ENCODE assay signal across 19 cellular contexts in genomic region chr2:98550165-98550564, GRCh38. TPM values are rescaled to one million over a fixed set of nuclear protein-coding genes. Genes with fewer than 3 reads are reported as not detected.
DNase-seq lines count a peak whose midpoint lies in the region; ATAC-seq and TF ChIP-seq lines count a peak whose summit lies in the region.
"Had no signal": no experiment of that assay in that cellular context is flagged by ENCODE, and none has a peak within 500 bp of the region (broad histone marks: within the 10 kb centered on the region; RNA-seq: fewer than 3 reads in every experiment).

No MANE protein-coding gene starts in this region.

- H3K36me3 Mint-ChIP-seq in activated CD8-positive, alpha-beta memory T cell treated with anti-CD3 and anti-CD28 coated beads, Interleukin-2, amount 10 ng/mL, durations not matched to agents 7 days and 5 days: peaks cover 70% of the 10 kb centered on the region
- peaks cover 45% of the 10 kb centered on the region for H3K36me3 Mint-ChIP-seq in activated naive CD8-positive, alpha-beta T cell treated with anti-CD3 and anti-CD28 coated beads for 36 hours
- H3K36me3 Mint-ChIP-seq in natural killer cell: peaks cover 21% of the 10 kb centered on the region

- no peak overlapping the region for H3K4me3 ChIP-seq in DND-41 (ENCODE audit: low read depth in 1 of 2, low read length in 2 of 2)
- H3K4me3 ChIP-seq: GM23338, thoracic aorta had no signal

- peak; percentile 41 for DNase-seq in activated CD8-positive, alpha-beta memory T cell treated with anti-CD3 and anti-CD28 coated beads, Interleukin-2, amount 10 ng/mL, durations not matched to agents 7 days and 5 days
- DNase-seq in activated CD8-positive, alpha-beta memory T cell treated with anti-CD3 and anti-CD28 coated beads, Interleukin-2, amount 50 U/mL, for 48 hours: no peak
- DNase-seq in DND-41 (no peak), natural killer cell (no peak), A172 (ENCODE audit: low spot score) (no peak), posterior cingulate gyrus (no peak)
- no peak for DNase-seq in activated naive CD8-positive, alpha-beta T cell treated with anti-CD3 and anti-CD28 coated beads for 36 hours
- DNase-seq: brain microvascular endothelial cell, cortex of kidney, DMS53, head of caudate nucleus, NCI-H1105 treated with DMSO at 0.1 percent for 48 hours, NCI-H2081 treated with DMSO at 0.1 percent for 48 hours, nucleus accumbens, retina, T1000 had no signal

- H3K9me3 Mint-ChIP-seq in activated CD8-positive, alpha-beta memory T cell treated with anti-CD3 and anti-CD28 coated beads, Interleukin-2, amount 10 ng/mL, durations not matched to agents 7 days and 5 days (ENCODE audit: low read depth): no peaks in the 10 kb centered on the region
- H3K9me3 Mint-ChIP-seq in activated naive CD8-positive, alpha-beta T cell treated with anti-CD3 and anti-CD28 coated beads for 36 hours: no peaks in the 10 kb centered on the region
- H3K9me3 Mint-ChIP-seq in natural killer cell: no peaks in the 10 kb centered on the region
- H3K9me3 Mint-ChIP-seq: GM23338 had no signal

- H3K27ac Mint-ChIP-seq in activated CD8-positive, alpha-beta memory T cell treated with anti-CD3 and anti-CD28 coated beads, Interleukin-2, amount 10 ng/mL, durations not matched to agents 7 days and 5 days: peak overlapping the region; percentile 70
- H3K27ac Mint-ChIP-seq in activated naive CD8-positive, alpha-beta T cell treated with anti-CD3 and anti-CD28 coated beads for 36 hours: peak overlapping the region; percentile 87
- peak overlapping the region; percentile 55 for H3K27ac Mint-ChIP-seq in natural killer cell
- H3K27ac Mint-ChIP-seq: GM23338 had no signal

- TF ChIP-seq CTCF in DND-41 (IDR thresholded peaks at IDR 0.05; ENCODE audit: borderline replicate concordance, extremely low read depth, low read length, poor library complexity, severe bottlenecking): no peak
- no peak for TF ChIP-seq CTCF in natural killer cell (IDR thresholded peaks at IDR 0.05)

- H3K27me3 ChIP-seq in DND-41 (ENCODE audit: insufficient read depth, low read length, poor library complexity): no peaks in the 10 kb centered on the region
- H3K27me3 ChIP-seq: brain microvascular endothelial cell had no signal

- CTCF ChIA-PET in activated CD8-positive, alpha-beta memory T cell treated with anti-CD3 and anti-CD28 coated beads, Interleukin-2, amount 10 ng/mL, durations not matched to agents 7 days and 5 days (lab: Charles Lee): no interaction called here

- no peaks in the 10 kb centered on the region for H3K27me3 Mint-ChIP-seq in activated CD8-positive, alpha-beta memory T cell treated with anti-CD3 and anti-CD28 coated beads, Interleukin-2, amount 10 ng/mL, durations not matched to agents 7 days and 5 days
- H3K27me3 Mint-ChIP-seq in activated naive CD8-positive, alpha-beta T cell treated with anti-CD3 and anti-CD28 coated beads for 36 hours: no peaks in the 10 kb centered on the region
- H3K27me3 Mint-ChIP-seq in natural killer cell (ENCODE audit: low read depth in 2 of 2): no peaks in the 10 kb centered on the region

- H2AFZ ChIP-seq in DND-41 (ENCODE audit: low read depth, low read length): no peak overlapping the region
- H2AFZ ChIP-seq: GM23338 had no signal

- no peaks in the 10 kb centered on the region for H4K20me1 ChIP-seq in DND-41 (ENCODE audit: insufficient read depth, low read length)

- peak overlapping the region; percentile 86 for H3K27ac ChIP-seq in DND-41 (ENCODE audit: low read length)
- H3K27ac ChIP-seq: brain microvascular endothelial cell, thoracic aorta had no signal

- intact Hi-C loops in natural killer cell (cut with micrococcal nuclease): no loop called here
- intact Hi-C loops in posterior cingulate gyrus (cut with DNase I): no loop called here

- no peak overlapping the region; the same call in 1 of the 2 replicates for H3K4me2 ChIP-seq in DND-41 (ENCODE audit: insufficient read depth, low read length)
- H3K4me2 ChIP-seq: GM23338 had no signal

- peaks cover 48% of the 10 kb centered on the region for H3K4me1 ChIP-seq in DND-41 (ENCODE audit: insufficient read depth, low read length)

- H3K4me1 Mint-ChIP-seq in activated CD8-positive, alpha-beta memory T cell treated with anti-CD3 and anti-CD28 coated beads, Interleukin-2, amount 10 ng/mL, durations not matched to agents 7 days and 5 days: peaks cover 90% of the 10 kb centered on the region
- H3K4me1 Mint-ChIP-seq in activated naive CD8-positive, alpha-beta T cell treated with anti-CD3 and anti-CD28 coated beads for 36 hours: peaks cover 58% of the 10 kb centered on the region
- H3K4me1 Mint-ChIP-seq in natural killer cell: peaks cover 39 to 50% of the 10 kb centered on the region in 2 donors
- H3K4me1 Mint-ChIP-seq: GM23338 had no signal

- no peaks in the 10 kb centered on the region for H3K79me2 ChIP-seq in DND-41 (ENCODE audit: insufficient read depth, low read length)

- no peaks in the 10 kb centered on the region for H3K9me3 ChIP-seq in DND-41 (ENCODE audit: insufficient read depth, low read length, severe bottlenecking)
- H3K9me3 ChIP-seq: thoracic aorta had no signal

- H3K36me3 ChIP-seq in DND-41 (ENCODE audit: insufficient read depth, low read length): peaks cover 75% of the 10 kb centered on the region
- H3K36me3 ChIP-seq: brain microvascular endothelial cell had no signal

- H3K4me3 Mint-ChIP-seq in activated CD8-positive, alpha-beta memory T cell treated with anti-CD3 and anti-CD28 coated beads, Interleukin-2, amount 10 ng/mL, durations not matched to agents 7 days and 5 days: no peak overlapping the region
- H3K4me3 Mint-ChIP-seq in activated naive CD8-positive, alpha-beta T cell treated with anti-CD3 and anti-CD28 coated beads for 36 hours: no peak overlapping the region
- H3K4me3 Mint-ChIP-seq in natural killer cell: no peak overlapping the region
- H3K4me3 Mint-ChIP-seq: GM23338 had no signal

- ATAC-seq in activated CD8-positive, alpha-beta memory T cell treated with anti-CD3 and anti-CD28 coated beads, Interleukin-2, amount 10 ng/mL, durations not matched to agents 7 days and 5 days: no peak
- no peak for ATAC-seq in DND-41 (ENCODE audit: insufficient read depth, low read depth)
- no peak for ATAC-seq in natural killer cell
- no peak for ATAC-seq in GM19328 (IDR thresholded peaks at IDR 0.05; ENCODE audit: unreplicated experiment)

- H3K9ac ChIP-seq in DND-41 (ENCODE audit: low read depth, low read length): peak overlapping the region; percentile 35

RNA-seq across cellular contexts. Expression of gene COA5, which starts 58.1 kb away (rescaled TPM):
- total RNA-seq in activated CD8-positive, alpha-beta memory T cell treated with anti-CD3 and anti-CD28 coated beads, Interleukin-2, amount 10 ng/mL, durations not matched to agents 7 days and 5 days: 10 to 100 TPM; 22.2 to 26.0 TPM
- 10 to 100 TPM; 27.1 to 27.2 TPM for total RNA-seq in activated naive CD8-positive, alpha-beta T cell treated with anti-CD3 and anti-CD28 coated beads for 36 hours
- 10 to 100 TPM; 27.4 to 39.6 (median 36.1) TPM for total RNA-seq in natural killer cell
- 47.4 and 48.3 TPM in 2 replicates for total RNA-seq in A172 (2014; rRNA removed; shearing (Covaris generic))

RNA-seq across cellular contexts. Expression of gene UNC50, which starts 58.2 kb away (rescaled TPM):
- total RNA-seq in activated CD8-positive, alpha-beta memory T cell treated with anti-CD3 and anti-CD28 coated beads, Interleukin-2, amount 10 ng/mL, durations not matched to agents 7 days and 5 days: 10 to 100 TPM; 26.7 to 33.5 TPM
- total RNA-seq in activated naive CD8-positive, alpha-beta T cell treated with anti-CD3 and anti-CD28 coated beads for 36 hours: 10 to 100 TPM; 29.8 to 30.9 TPM
- 10 to 100 TPM; 30.8 to 40.5 (median 32.1) TPM for total RNA-seq in natural killer cell
- 79.9 and 87.2 TPM in 2 replicates for total RNA-seq in A172 (2014; rRNA removed; shearing (Covaris generic))
